In genomic region chr11:116792869-116793475, GRCh38 we compare ENCODE assay signal across 1 cellular context.
TF ChIP-seq lines count a peak whose summit lies in the region.

No MANE protein-coding gene starts in this region.

TF ChIP-seq in IMR-90, 13 proteins besides CTCF, POLR2A, EP300 and RAD21:
- TF ChIP-seq USF2 (IDR thresholded peaks at IDR 0.05; ENCODE audit: low read depth, low read length) (no peak), SMC3 (IDR thresholded peaks at IDR 0.05; ENCODE audit: low read depth, low read length) (no peak), MAFK (IDR thresholded peaks at IDR 0.05; ENCODE audit: low read depth, low read length) (no peak), BHLHE40 (IDR thresholded peaks at IDR 0.05; ENCODE audit: low read depth, low read length) (no peak), MAZ (IDR thresholded peaks at IDR 0.05; ENCODE audit: borderline replicate concordance, low read depth, low read length) (no peak)
TF ChIP-seq in IMR-90: peak in this region for 0.
